In genomic region chr2:115169814-115170213, GRCh38 we compare ENCODE assay signal across 31 cellular contexts.
"Had no signal": no experiment of that assay in that cellular context is flagged by ENCODE, and none has a peak within 500 bp of the region (broad histone marks: within the 10 kb centered on the region; RNA-seq: fewer than 3 reads in every experiment).

No MANE protein-coding gene starts in this region.

- H3K4me3 Mint-ChIP-seq: activated CD4-positive, alpha-beta memory T cell treated with anti-CD3 and anti-CD28 coated beads, Interleukin-2, amount 10 ng/mL, durations not matched to agents 7 days and 5 days; activated CD4-positive, alpha-beta T cell treated with anti-CD3 and anti-CD28 coated beads, Interleukin-2, amount 10 ng/mL, durations not matched to agents 7 days and 5 days; activated naive CD4-positive, alpha-beta T cell treated with anti-CD3 and anti-CD28 coated beads, Interleukin-2, amount 10 ng/mL, durations not matched to agents 7 days and 5 days; activated naive CD8-positive, alpha-beta T cell treated with anti-CD3 and anti-CD28 coated beads, Interleukin-2, amount 10 ng/mL, durations not matched to agents 7 days and 5 days; activated T-cell treated with anti-CD3 and anti-CD28 coated beads, Interleukin-2, amount 50 U/mL, for 24 hours; activated T-cell treated with anti-CD3 and anti-CD28 coated beads, Interleukin-2, amount 50 U/mL, for 72 hours; brain; WTC11 had no signal

- H3K4me1 Mint-ChIP-seq: activated CD4-positive, alpha-beta memory T cell treated with anti-CD3 and anti-CD28 coated beads, Interleukin-2, amount 10 ng/mL, durations not matched to agents 7 days and 5 days; activated CD4-positive, alpha-beta T cell treated with anti-CD3 and anti-CD28 coated beads, Interleukin-2, amount 10 ng/mL, durations not matched to agents 7 days and 5 days; activated naive CD4-positive, alpha-beta T cell treated with anti-CD3 and anti-CD28 coated beads, Interleukin-2, amount 10 ng/mL, durations not matched to agents 7 days and 5 days; activated naive CD8-positive, alpha-beta T cell treated with anti-CD3 and anti-CD28 coated beads, Interleukin-2, amount 10 ng/mL, durations not matched to agents 7 days and 5 days; brain had no signal

- DNase-seq: activated CD4-positive, alpha-beta memory T cell treated with anti-CD3 and anti-CD28 coated beads, Interleukin-2, amount 10 ng/mL, durations not matched to agents 7 days and 5 days; activated CD4-positive, alpha-beta T cell treated with anti-CD3 and anti-CD28 coated beads for 1 hour; activated CD4-positive, alpha-beta T cell treated with anti-CD3 and anti-CD28 coated beads for 4 hours; activated CD4-positive, alpha-beta T cell treated with anti-CD3 and anti-CD28 coated beads, Interleukin-2, amount 10 ng/mL, durations not matched to agents 7 days and 5 days; activated CD4-positive, alpha-beta T cell treated with anti-CD3 and anti-CD28 coated beads, Interleukin-2, amount 50 U/mL, for 4 hours; activated CD8-positive, alpha-beta memory T cell treated with anti-CD3 and anti-CD28 coated beads, Interleukin-2, amount 50 U/mL, for 48 hours; activated gamma-delta T cell; activated naive CD4-positive, alpha-beta T cell; activated naive CD4-positive, alpha-beta T cell treated with anti-CD3 and anti-CD28 coated beads, Interleukin-2, amount 10 ng/mL, durations not matched to agents 7 days and 5 days; activated naive CD8-positive, alpha-beta T cell treated with anti-CD3 and anti-CD28 coated beads, Interleukin-2, amount 10 ng/mL, durations not matched to agents 7 days and 5 days; activated T-cell treated with anti-CD3 and anti-CD28 coated beads for 4 hours; activated T-cell treated with anti-CD3 and anti-CD28 coated beads, Interleukin-2, amount 50 U/mL, for 24 hours; activated T-cell treated with anti-CD3 and anti-CD28 coated beads, Interleukin-2, amount 50 U/mL, for 72 hours; central memory CD4-positive, alpha-beta T cell; cerebellar nuclear complex; colonic mucosa; effector CD8-positive, alpha-beta T cell; foreskin fibroblast; head of caudate nucleus; T-helper 2 cell had no signal

- H3K36me3 Mint-ChIP-seq: activated naive CD4-positive, alpha-beta T cell treated with anti-CD3 and anti-CD28 coated beads, Interleukin-2, amount 10 ng/mL, durations not matched to agents 7 days and 5 days; activated naive CD4-positive, alpha-beta T cell treated with anti-CD3 and anti-CD28 coated beads, Interleukin-2, amount 50 U/mL, for 72 hours; activated naive CD8-positive, alpha-beta T cell treated with anti-CD3 and anti-CD28 coated beads, Interleukin-2, amount 10 ng/mL, durations not matched to agents 7 days and 5 days; brain had no signal

- H3K4me3 ChIP-seq: ascending aorta, breast epithelium, cardiac muscle cell, colonic mucosa had no signal

- H3K9me3 Mint-ChIP-seq: activated CD4-positive, alpha-beta memory T cell treated with anti-CD3 and anti-CD28 coated beads, Interleukin-2, amount 10 ng/mL, durations not matched to agents 7 days and 5 days; activated CD4-positive, alpha-beta T cell treated with anti-CD3 and anti-CD28 coated beads, Interleukin-2, amount 10 ng/mL, durations not matched to agents 7 days and 5 days; activated naive CD4-positive, alpha-beta T cell treated with anti-CD3 and anti-CD28 coated beads, Interleukin-2, amount 10 ng/mL, durations not matched to agents 7 days and 5 days; activated naive CD8-positive, alpha-beta T cell treated with anti-CD3 and anti-CD28 coated beads, Interleukin-2, amount 10 ng/mL, durations not matched to agents 7 days and 5 days; activated T-cell treated with anti-CD3 and anti-CD28 coated beads, Interleukin-2, amount 50 U/mL, for 24 hours; activated T-cell treated with anti-CD3 and anti-CD28 coated beads, Interleukin-2, amount 50 U/mL, for 72 hours had no signal

- H3K27me3 Mint-ChIP-seq: activated CD4-positive, alpha-beta memory T cell treated with anti-CD3 and anti-CD28 coated beads, Interleukin-2, amount 10 ng/mL, durations not matched to agents 7 days and 5 days; activated CD4-positive, alpha-beta T cell treated with anti-CD3 and anti-CD28 coated beads, Interleukin-2, amount 10 ng/mL, durations not matched to agents 7 days and 5 days; activated naive CD4-positive, alpha-beta T cell treated with anti-CD3 and anti-CD28 coated beads, Interleukin-2, amount 10 ng/mL, durations not matched to agents 7 days and 5 days; activated naive CD8-positive, alpha-beta T cell treated with anti-CD3 and anti-CD28 coated beads, Interleukin-2, amount 10 ng/mL, durations not matched to agents 7 days and 5 days; activated T-cell treated with anti-CD3 and anti-CD28 coated beads, Interleukin-2, amount 50 U/mL, for 24 hours had no signal

- H3K27ac ChIP-seq: ascending aorta, breast epithelium, cardiac muscle cell, colonic mucosa, epithelial cell of prostate, VCaP had no signal

- H3K27ac Mint-ChIP-seq: activated CD4-positive, alpha-beta memory T cell treated with anti-CD3 and anti-CD28 coated beads, Interleukin-2, amount 10 ng/mL, durations not matched to agents 7 days and 5 days; activated CD4-positive, alpha-beta T cell treated with anti-CD3 and anti-CD28 coated beads, Interleukin-2, amount 10 ng/mL, durations not matched to agents 7 days and 5 days; activated naive CD4-positive, alpha-beta T cell treated with anti-CD3 and anti-CD28 coated beads, Interleukin-2, amount 10 ng/mL, durations not matched to agents 7 days and 5 days; activated naive CD4-positive, alpha-beta T cell treated with anti-CD3 and anti-CD28 coated beads, Interleukin-2, amount 50 U/mL, for 72 hours; activated naive CD8-positive, alpha-beta T cell treated with anti-CD3 and anti-CD28 coated beads, Interleukin-2, amount 10 ng/mL, durations not matched to agents 7 days and 5 days; activated T-cell treated with anti-CD3 and anti-CD28 coated beads, Interleukin-2, amount 50 U/mL, for 24 hours; activated T-cell treated with anti-CD3 and anti-CD28 coated beads, Interleukin-2, amount 50 U/mL, for 72 hours; brain; WTC11 had no signal

- H3K36me3 ChIP-seq: ascending aorta, cardiac muscle cell, colonic mucosa had no signal

- H3K27me3 ChIP-seq: ascending aorta, colonic mucosa had no signal

- H3K9me3 ChIP-seq: ascending aorta, breast epithelium, colonic mucosa had no signal

- H3K4me1 ChIP-seq: ascending aorta, breast epithelium, colonic mucosa had no signal

- ATAC-seq: activated naive CD4-positive, alpha-beta T cell treated with anti-CD3 and anti-CD28 coated beads, Interleukin-2, amount 50 U/mL, for 72 hours; activated T-cell treated with anti-CD3 and anti-CD28 coated beads, Interleukin-2, amount 50 U/mL, for 72 hours; WTC11 had no signal

- FAIRE-seq: endometrium, endothelial cell of umbilical vein, frontal cortex had no signal
